Comparison of ENCODE assay signal across 13 cellular contexts in the genomic region with DNA sequence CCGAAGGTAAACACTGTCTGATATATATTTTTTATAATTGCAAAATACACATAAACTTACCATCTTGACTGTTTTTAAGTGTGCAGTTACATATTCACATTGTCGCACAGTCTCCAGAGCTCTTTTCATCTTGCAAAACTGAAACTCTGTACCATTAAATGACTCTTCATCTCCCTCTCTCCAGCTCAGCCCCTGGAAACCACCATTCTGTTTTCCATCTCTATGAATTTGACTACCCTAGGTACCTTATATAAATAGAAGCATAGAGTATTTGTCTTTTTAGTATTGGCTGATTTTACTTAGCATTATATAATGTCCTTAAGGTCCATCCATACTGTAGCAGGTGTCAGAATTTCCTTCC. TPM values are rescaled to one million over a fixed set of nuclear protein-coding genes. Genes with fewer than 3 reads are reported as not detected.
DNase-seq lines count a peak whose midpoint lies in the region; ATAC-seq and TF ChIP-seq lines count a peak whose summit lies in the region.
"Had no signal": no experiment of that assay in that cellular context is flagged by ENCODE, and none has a peak within 500 bp of the region (broad histone marks: within the 10 kb centered on the region; RNA-seq: fewer than 3 reads in every experiment).

No MANE protein-coding gene starts in this region.

- no peak for TF ChIP-seq POLR2A in uterus (IDR thresholded peaks at IDR 0.05)

- H3K27me3 ChIP-seq in uterus, result no peaks in the 10 kb centered on the region
- H3K27me3 ChIP-seq: SJSA1 had no signal

- peak overlapping the region; percentile 22 for H3K27ac Mint-ChIP-seq in activated naive CD8-positive, alpha-beta T cell treated with anti-CD3 and anti-CD28 coated beads for 36 hours

- H3K36me3 ChIP-seq in uterus, result no peaks in the 10 kb centered on the region
- H3K36me3 ChIP-seq: SJSA1 had no signal

- DNase-seq in activated naive CD8-positive, alpha-beta T cell treated with anti-CD3 and anti-CD28 coated beads for 36 hours, result no peak
- DNase-seq in uterus (no peak), NCI-H2029 (lab: John Stamatoyannopoulos, UW) (no peak), inferior parietal cortex (ENCODE audit: extremely low spot score) (no peak), NCI-H1417 (lab: John Stamatoyannopoulos, UW) (no peak)
- DNase-seq: DMS79 treated with DMSO at 0.1 percent for 48 hours; effector CD8-positive, alpha-beta T cell; NCI-H2081; stimulated activated naive CD4-positive, alpha-beta T cell had no signal

- H3K4me3 ChIP-seq in GM08714 (ENCODE audit: low read length), result peak overlapping the region; percentile 41; the same call in 1 of the 2 replicates
- no peak overlapping the region for H3K4me3 ChIP-seq in uterus
- H3K4me3 ChIP-seq: SJSA1 had no signal

- peaks cover 78% of the 10 kb centered on the region for H3K4me1 Mint-ChIP-seq in activated naive CD8-positive, alpha-beta T cell treated with anti-CD3 and anti-CD28 coated beads for 36 hours

- H3K9me3 ChIP-seq in uterus, result no peaks in the 10 kb centered on the region
- H3K9me3 ChIP-seq: SJSA1 had no signal

- no peaks in the 10 kb centered on the region for H3K27me3 Mint-ChIP-seq in activated naive CD8-positive, alpha-beta T cell treated with anti-CD3 and anti-CD28 coated beads for 36 hours

- H3K27ac ChIP-seq in uterus, result peak overlapping the region in 1 of 2 donors; percentile 37
- H3K27ac ChIP-seq: SJSA1 had no signal

- intact Hi-C loops in uterus (cut with DNase I; ENCODE audit: low total_unique reads), result no loop called here

- no peak for TF ChIP-seq CTCF in uterus (IDR thresholded peaks at IDR 0.05)

- peaks cover 6% of the 10 kb centered on the region for H3K36me3 Mint-ChIP-seq in activated naive CD8-positive, alpha-beta T cell treated with anti-CD3 and anti-CD28 coated beads for 36 hours

- peak overlapping the region; percentile 22 for H3K4me3 Mint-ChIP-seq in activated naive CD8-positive, alpha-beta T cell treated with anti-CD3 and anti-CD28 coated beads for 36 hours

- peaks cover 10% of the 10 kb centered on the region in 2 donors for H3K4me1 ChIP-seq in uterus

- peak; percentile 52 for ATAC-seq in GM19351 (IDR thresholded peaks at IDR 0.05; ENCODE audit: unreplicated experiment)
- peak; percentile 47 for ATAC-seq in HG03066 (IDR thresholded peaks at IDR 0.05; ENCODE audit: low read depth, unreplicated experiment)

- H3K9me3 Mint-ChIP-seq in activated naive CD8-positive, alpha-beta T cell treated with anti-CD3 and anti-CD28 coated beads for 36 hours, result peaks cover 2% of the 10 kb centered on the region

RNA-seq across cellular contexts. Expression of a gene that starts 45.8 kb away (rescaled TPM):
- total RNA-seq in activated naive CD8-positive, alpha-beta T cell treated with anti-CD3 and anti-CD28 coated beads for 36 hours, result 10 to 100 TPM; 16.9 to 18.1 TPM
- total RNA-seq in uterus, result 10 to 100 TPM; 29.1 to 55.6 (median 36.2) TPM
